ENCODE assay signal across 24 cellular contexts in the genomic region with DNA sequence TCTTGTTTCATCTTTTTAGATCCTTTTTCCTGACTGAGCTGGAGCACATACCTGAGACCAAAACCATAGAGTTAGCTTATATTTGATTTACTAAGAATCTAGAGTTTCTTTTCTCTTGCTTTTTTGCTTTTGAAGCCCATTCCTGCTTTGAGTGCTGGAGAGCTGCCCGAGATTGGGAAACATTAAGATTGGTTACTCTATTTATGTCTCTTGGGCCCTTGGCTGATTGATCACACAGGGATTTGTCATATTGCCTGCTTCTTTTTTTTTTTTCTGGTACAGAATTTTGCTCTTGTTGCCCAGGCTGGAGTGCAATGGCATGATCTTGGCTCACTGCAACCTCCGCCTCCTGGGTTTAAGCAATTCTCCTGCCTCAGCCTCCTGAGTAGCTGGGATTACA.
DNase-seq lines count a peak whose midpoint lies in the region; ATAC-seq and TF ChIP-seq lines count a peak whose summit lies in the region.
"Had no signal": no experiment of that assay in that cellular context is flagged by ENCODE, and none has a peak within 500 bp of the region (broad histone marks: within the 10 kb centered on the region; RNA-seq: fewer than 3 reads in every experiment).

No MANE protein-coding gene starts in this region.

- DNase-seq in dorsolateral prefrontal cortex: no peak
- DNase-seq in fibroblast of peridontal ligament (ENCODE audit: extremely low read depth): peak; percentile 32
- DNase-seq in sciatic nerve (ENCODE audit: low spot score): no peak
- no peak for DNase-seq in ecto neural progenitor cell (ENCODE audit: low spot score)
- DNase-seq: Caco-2; CD8-positive, alpha-beta T cell; GF-D8; HFFc6; NCI-H1105; NCI-H1436 treated with DMSO at 0.1 percent for 48 hours; NCI-H187 treated with DMSO at 0.1 percent for 48 hours; NCI-H2171 treated with DMSO at 0.1 percent for 48 hours; NCI-H345; NCI-H510A treated with DMSO at 0.1 percent for 48 hours; NCI-H748 treated with DMSO at 0.1 percent for 48 hours; SIG-M5 had no signal

- H3K27me3 ChIP-seq in dorsolateral prefrontal cortex: peaks cover 0 to 58% (median 4%) of the 10 kb centered on the region in 45 donors

- no peak for TF ChIP-seq CTCF in dorsolateral prefrontal cortex (IDR thresholded peaks at IDR 0.05 in 54 of 56, conservative IDR thresholded peaks at IDR 0.05 in 2 of 56; ENCODE audit: low read depth in 1 of 56, partially characterized antibody in 56 of 56)

- ATAC-seq in sciatic nerve: peak; percentile 48
- no peak for ATAC-seq in GM18502 (IDR thresholded peaks at IDR 0.05; ENCODE audit: poor library complexity, unreplicated experiment)
- ATAC-seq in GM19328 (IDR thresholded peaks at IDR 0.05; ENCODE audit: unreplicated experiment): no peak
- ATAC-seq in GM21619 (IDR thresholded peaks at IDR 0.05; ENCODE audit: unreplicated experiment): no peak
- ATAC-seq: CD8-positive, alpha-beta T cell; GM23338; K562 had no signal

- peak overlapping the region in 1 of 59 donors; percentile 22 for H3K4me3 ChIP-seq in dorsolateral prefrontal cortex
- H3K4me3 ChIP-seq: GM23338, HAP-1, K562, SK-N-MC had no signal

- intact Hi-C loops in dorsolateral prefrontal cortex (cut with DNase I): loop anchor here in 1 of 2 donors (5.0 kb wide), 1 partner anchor 73 kb away; a partner anchor contains a TSS
- intact Hi-C loops in sciatic nerve (cut with DNase I): no loop called here

- H3K27ac ChIP-seq in dorsolateral prefrontal cortex: peak overlapping the region in 58 of 59 donors; percentile 13 to 89 (median 81)
- H3K27ac ChIP-seq: C4-2B, SK-N-MC had no signal
